In the genomic region with DNA sequence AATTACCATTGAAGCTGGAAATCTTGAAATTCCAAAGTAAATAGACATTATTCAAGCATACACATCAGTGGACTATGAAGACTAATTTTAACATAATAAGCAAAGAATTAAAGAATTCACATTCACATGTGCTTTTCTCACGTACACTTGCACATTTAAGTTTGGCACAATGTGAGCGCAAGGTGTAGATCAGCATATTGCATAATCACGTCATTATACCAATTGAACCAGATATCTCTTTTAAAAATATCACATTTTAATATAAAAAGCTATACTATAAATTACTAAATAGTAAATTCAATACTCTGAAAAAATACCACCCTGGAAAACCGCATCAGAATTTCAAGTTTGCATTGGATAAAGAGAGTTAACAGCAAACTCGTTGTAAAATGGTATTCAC, we compare ENCODE assay signal across 28 cellular contexts.
"Had no signal": no experiment of that assay in that cellular context is flagged by ENCODE, and none has a peak within 500 bp of the region (broad histone marks: within the 10 kb centered on the region; RNA-seq: fewer than 3 reads in every experiment).

No MANE protein-coding gene starts in this region.

- H3K4me2 ChIP-seq: neural progenitor cell had no signal

- H3K4me1 Mint-ChIP-seq: natural killer cell; nephron; neural progenitor cell; stimulated activated effector memory CD8-positive, alpha-beta T cell treated with anti-CD3 and anti-CD28 coated beads, Interleukin-12 subunit alpha, Interleukin-12 subunit beta, amount 100 ng/mL, for 72 hours had no signal

- H3K27me3 ChIP-seq: neural progenitor cell, ovary, stomach, thyroid gland, tibial nerve, upper lobe of left lung, vagina had no signal

- H3K9ac ChIP-seq: neural progenitor cell, parathyroid adenoma had no signal

- H3K27ac ChIP-seq: ovary, parathyroid adenoma, psoas muscle, skin epidermis, stomach, thoracic aorta, thyroid gland, tibial nerve, upper lobe of left lung, vagina had no signal

- H3K36me3 ChIP-seq: ovary, thoracic aorta had no signal

- ATAC-seq: natural killer cell; psoas muscle; right cardiac atrium; sciatic nerve; stimulated activated effector memory CD8-positive, alpha-beta T cell treated with anti-CD3 and anti-CD28 coated beads, Interleukin-12 subunit alpha, Interleukin-12 subunit beta, amount 100 ng/mL, for 72 hours had no signal

- H3K36me3 Mint-ChIP-seq: natural killer cell; stimulated activated effector memory CD8-positive, alpha-beta T cell treated with anti-CD3 and anti-CD28 coated beads, Interleukin-12 subunit alpha, Interleukin-12 subunit beta, amount 100 ng/mL, for 72 hours had no signal

- H3K4me3 ChIP-seq: neural progenitor cell, ovary, psoas muscle, skin epidermis, stomach, thoracic aorta, thyroid gland, tibial nerve, upper lobe of left lung, vagina had no signal

- H3K27ac Mint-ChIP-seq: natural killer cell; nephron; neural progenitor cell; progenitor cell of endocrine pancreas; stimulated activated effector memory CD8-positive, alpha-beta T cell treated with anti-CD3 and anti-CD28 coated beads, Interleukin-12 subunit alpha, Interleukin-12 subunit beta, amount 100 ng/mL, for 72 hours; stimulated activated naive B cell treated with anti-CD40 and anti-IgM and Interleukin-4, amounts not matched to agents 10 μg/mL and 1 μg/mL and 100 μg/mL, for 72 hours; stimulated activated naive CD8-positive, alpha-beta T cell treated with anti-CD3 and anti-CD28 coated beads, Interleukin-15, Interleukin-2, amounts not matched to agents 100 ng/mL and 50 ng/mL, for 24 hours had no signal

- H3K9me3 ChIP-seq: ovary, psoas muscle, stomach, thoracic aorta, thyroid gland, tibial nerve, upper lobe of left lung, vagina had no signal

- H3K4me3 Mint-ChIP-seq: natural killer cell; nephron; neural progenitor cell; stimulated activated effector memory CD8-positive, alpha-beta T cell treated with anti-CD3 and anti-CD28 coated beads, Interleukin-12 subunit alpha, Interleukin-12 subunit beta, amount 100 ng/mL, for 72 hours; stimulated activated naive B cell treated with anti-CD40 and anti-IgM and Interleukin-4, amounts not matched to agents 10 μg/mL and 1 μg/mL and 100 μg/mL, for 72 hours; stimulated activated naive CD8-positive, alpha-beta T cell treated with anti-CD3 and anti-CD28 coated beads, Interleukin-15, Interleukin-2, amounts not matched to agents 100 ng/mL and 50 ng/mL, for 24 hours had no signal

- H3K9me3 Mint-ChIP-seq: natural killer cell; nephron; neural progenitor cell; stimulated activated effector memory CD8-positive, alpha-beta T cell treated with anti-CD3 and anti-CD28 coated beads, Interleukin-12 subunit alpha, Interleukin-12 subunit beta, amount 100 ng/mL, for 72 hours; stimulated activated naive B cell treated with anti-CD40 and anti-IgM and Interleukin-4, amounts not matched to agents 10 μg/mL and 1 μg/mL and 100 μg/mL, for 72 hours; stimulated activated naive CD8-positive, alpha-beta T cell treated with anti-CD3 and anti-CD28 coated beads, Interleukin-15, Interleukin-2, amounts not matched to agents 100 ng/mL and 50 ng/mL, for 24 hours had no signal

- H3K4me1 ChIP-seq: neural progenitor cell, parathyroid adenoma, stomach, thyroid gland, tibial nerve, upper lobe of left lung, vagina had no signal

- DNase-seq: natural killer cell; occipital lobe; ovary; posterior cingulate gyrus; psoas muscle; right cardiac atrium; stimulated activated CD4-positive, alpha-beta T cell treated with anti-CD3 and anti-CD28 coated beads, Interleukin-15, amount 100 ng/mL, for 24 hours; stimulated activated CD4-positive, alpha-beta T cell treated with anti-CD3 and anti-CD28 coated beads, Interleukin-2, amount 100 ng/mL, for 24 hours; stimulated activated CD4-positive, alpha-beta T cell treated with anti-CD3 and anti-CD28 coated beads, Interleukin-2, amount 100 ng/mL, for 48 hours; stimulated activated CD4-positive, alpha-beta T cell treated with anti-CD3 and anti-CD28 coated beads, Interleukin-4, amount 100 ng/mL, for 24 hours; stimulated activated naive B cell treated with anti-CD40 and anti-IgM and Interleukin-4, amounts not matched to agents 10 μg/mL and 1 μg/mL and 100 μg/mL, for 72 hours; stimulated activated naive CD4-positive, alpha-beta T cell treated with Interleukin-2 at 50 U/mL for 16 hours; stomach; thyroid gland; trophoblast cell; upper lobe of left lung had no signal

- H2AFZ ChIP-seq: neural progenitor cell, parathyroid adenoma had no signal

- FAIRE-seq: urothelium cell line had no signal

- H3K27me3 Mint-ChIP-seq: progenitor cell of endocrine pancreas; stimulated activated naive B cell treated with anti-CD40 and anti-IgM and Interleukin-4, amounts not matched to agents 10 μg/mL and 1 μg/mL and 100 μg/mL, for 72 hours; stimulated activated naive CD8-positive, alpha-beta T cell treated with anti-CD3 and anti-CD28 coated beads, Interleukin-15, Interleukin-2, amounts not matched to agents 100 ng/mL and 50 ng/mL, for 24 hours had no signal

- H3K79me2 ChIP-seq: parathyroid adenoma had no signal
